29 cellular contexts compared by ENCODE assay signal in the genomic region with DNA sequence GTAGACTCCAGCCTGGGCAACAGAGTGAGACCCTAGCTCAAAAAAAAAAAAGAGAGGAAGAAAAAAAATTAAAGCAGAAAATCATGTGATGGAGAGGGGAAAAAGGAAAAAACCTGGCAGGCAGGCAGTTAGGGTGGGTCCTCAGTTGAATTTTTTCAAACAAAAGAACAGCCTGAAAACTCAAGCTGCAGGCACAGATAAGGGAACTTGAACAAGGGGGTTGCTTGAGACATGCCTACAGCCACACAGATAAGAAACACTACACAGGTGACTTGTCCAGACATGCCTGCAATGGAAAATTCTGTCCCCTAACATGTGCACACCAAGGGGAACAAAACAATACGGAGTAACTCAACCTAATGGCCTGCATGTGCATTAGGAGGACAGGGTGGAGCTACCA. TPM values are rescaled to one million over a fixed set of nuclear protein-coding genes. Genes with fewer than 3 reads are reported as not detected.
DNase-seq lines count a peak whose midpoint lies in the region; ATAC-seq, FAIRE-seq and TF ChIP-seq lines count a peak whose summit lies in the region.
"Had no signal": no experiment of that assay in that cellular context is flagged by ENCODE, and none has a peak within 500 bp of the region (broad histone marks: within the 10 kb centered on the region; RNA-seq: fewer than 3 reads in every experiment).

No MANE protein-coding gene starts in this region.

- CTCF ChIA-PET in A549 (lab: Yijun Ruan, JAX) = interaction anchor here (0.6 to 1.7 kb wide), 7 partner anchors 9 to 412 kb away, joined by 3 to 6 read pairs (median 3); no protein-coding TSS in a partner anchor
- CTCF ChIA-PET in HEK293 (lab: Yijun Ruan, JAX) = interaction anchor here (0.5 to 0.9 kb wide), 2 partner anchors 10 to 419 kb away, joined by 3 read pairs; no protein-coding TSS in a partner anchor
- CTCF ChIA-PET in K562 (lab: Yijun Ruan, JAX; ENCODE audit: low intra/inter-chr PET ratio) = no interaction called here

- peaks cover 4% of the 10 kb centered on the region for H3K4me1 Mint-ChIP-seq in chondrocyte (ENCODE audit: low read depth)
- H3K4me1 Mint-ChIP-seq in activated T-cell treated with anti-CD3 and anti-CD28 coated beads, Interleukin-2, amount 50 U/mL, for 72 hours (ENCODE audit: low read depth) = no peaks in the 10 kb centered on the region
- H3K4me1 Mint-ChIP-seq: CD14-positive monocyte; CD8-positive, alpha-beta memory T cell had no signal

- no peak overlapping the region for H2BK5ac ChIP-seq in neuronal stem cell (ENCODE audit: low read length)

- H3K27me3 ChIP-seq in K562 (ENCODE audit: control insufficient read depth in 2 of 2, insufficient read depth in 2 of 2, low read length in 2 of 2) (no peaks in the 10 kb centered on the region), neuronal stem cell (ENCODE audit: control insufficient read depth in 3 of 3, insufficient read depth in 3 of 3, low read depth in 1 of 3, low read length in 3 of 3) (no peaks in the 10 kb centered on the region)
- H3K27me3 ChIP-seq: BE2C, SJCRH30 had no signal

- H3K9ac ChIP-seq in K562 (ENCODE audit: insufficient read depth in 1 of 2, low read depth in 2 of 2, low read length in 2 of 2) (no peak overlapping the region), neuronal stem cell (ENCODE audit: low read depth, low read length, poor library complexity) (no peak overlapping the region)

- H2AK5ac ChIP-seq in neuronal stem cell (ENCODE audit: low read depth, low read length) = no peak overlapping the region

- no peak for TF ChIP-seq RAD21 in A549 (conservative IDR thresholded peaks at IDR 0.05 in 1 of 2, IDR thresholded peaks at IDR 0.05 in 1 of 2)
- TF ChIP-seq RAD21 in K562 (CRISPR knock-in tag; conservative IDR thresholded peaks at IDR 0.05 in 1 of 2, IDR thresholded peaks at IDR 0.05 in 1 of 2) = no peak

- H2BK120ac ChIP-seq in neuronal stem cell (ENCODE audit: low read depth, low read length) = no peak overlapping the region

- DNase-seq in A549 (ENCODE audit: low read depth in 1 of 2, low spot score in 1 of 2) (no peak), K562 (ENCODE audit: extremely low read depth in 1 of 4, low spot score in 3 of 4) (peak; percentile 42 to 56 (median 53)), erythroblast (lab: John Stamatoyannopoulos, UW) (peak; percentile 6 to 50), mucosa of gallbladder (ENCODE audit: low spot score) (no peak), chondrocyte (ENCODE audit: low spot score) (no peak), neuronal stem cell (ENCODE audit: low spot score) (no peak)
- no peak for DNase-seq in activated T-cell treated with anti-CD3 and anti-CD28 coated beads, Interleukin-2, amount 50 U/mL, for 72 hours
- DNase-seq: BE2C; CD8-positive, alpha-beta memory T cell; DMS79 treated with DMSO at 0.1 percent for 48 hours; GF-D8; H7; Kasumi-1; MV-4-11; NCI-H1105; NCI-H1436 treated with DMSO at 0.1 percent for 48 hours; NCI-H187 treated with DMSO at 0.1 percent for 48 hours; NCI-H446; NCI-H524 treated with DMSO at 0.1 percent for 48 hours; NCI-H82; NK-92 treated with Interleukin-12 subunit alpha and Interleukin-12 subunit beta, amount 100 ng/mL, for 24 hours; PC-9; SJCRH30 had no signal

- ATAC-seq in A549 (no peak), K562 (peak; percentile 36; the same call in 2 of the 3 replicates)
- no peak for ATAC-seq in activated T-cell treated with anti-CD3 and anti-CD28 coated beads, Interleukin-2, amount 50 U/mL, for 72 hours (replicated peaks in 1 of 2)
- ATAC-seq: Right ventricle myocardium inferior, SK-N-SH treated with all-trans-retinoic acid at 6 μM for 48 hours had no signal

- in situ Hi-C loops in K562 (cut with MboI) = no loop called here

- H3K79me1 ChIP-seq in neuronal stem cell (ENCODE audit: low read depth, low read length) = no peaks in the 10 kb centered on the region

- BruUV-seq in K562 (replicated peaks; lab: Mats Ljungman, UMichigan) = no TSS peak

- H2AFZ ChIP-seq in K562 (ENCODE audit: low read depth, low read length) (no peak overlapping the region), neuronal stem cell (ENCODE audit: low read length) (no peak overlapping the region)
- H2AFZ ChIP-seq: PC-9 had no signal

- WGBS in A549 (ENCODE audit: missing lambda C conversion rate) = 65% methylated on average over 1 of the region's 1 CpG
- WGBS in K562 (ENCODE audit: insufficient coverage, low coverage, missing lambda C conversion rate) = 7% methylated on average over 1 of the region's 1 CpG
- no CpG with 5 or more reads among the region's 1 CpG for WGBS in neuronal stem cell (ENCODE audit: extremely low coverage in 2 of 2, insufficient read length in 2 of 2, insufficient replicate concordance in 1 of 2), 2 donors

- H4K20me1 ChIP-seq in K562 (replicated peaks; ENCODE audit: control insufficient read depth, insufficient read depth, low read length) = no peaks in the 10 kb centered on the region

- H3K79me2 ChIP-seq in K562 (ENCODE audit: control insufficient read depth, insufficient read depth, low read length) = no peaks in the 10 kb centered on the region

- H3K9me3 ChIP-seq in A549 (peaks cover 9% of the 10 kb centered on the region), HEK293 (ENCODE audit: control insufficient read depth, insufficient read depth, low read depth, low read length) (no peaks in the 10 kb centered on the region), K562 (replicated peaks; ENCODE audit: control insufficient read depth, insufficient read depth, low read depth, low read length) (peaks cover 20% of the 10 kb centered on the region), neuronal stem cell (replicated peaks in 1 of 2; ENCODE audit: control insufficient read depth in 2 of 2, insufficient read depth in 1 of 2, low read depth in 1 of 2, low read length in 2 of 2) (peaks cover 4 to 18% of the 10 kb centered on the region in 2 donors)
- H3K9me3 ChIP-seq: BE2C, SJCRH30 had no signal

- no peak overlapping the region for H3K27ac Mint-ChIP-seq in chondrocyte (ENCODE audit: unreplicated experiment)
- H3K27ac Mint-ChIP-seq in activated T-cell treated with anti-CD3 and anti-CD28 coated beads, Interleukin-2, amount 50 U/mL, for 72 hours = no peak overlapping the region
- H3K27ac Mint-ChIP-seq: CD8-positive, alpha-beta memory T cell had no signal

- TF ChIP-seq POLR2A in A549 (IDR thresholded peaks at IDR 0.05; ENCODE audit: low read length) (no peak), K562 (conservative IDR thresholded peaks at IDR 0.05) (no peak), erythroblast (IDR thresholded peaks at IDR 0.05; ENCODE audit: low read length) (no peak)

- no peaks in the 10 kb centered on the region for H3K36me3 Mint-ChIP-seq in chondrocyte (ENCODE audit: low read depth)
- peaks cover 0 to 5% of the 10 kb centered on the region in 2 donors for H3K36me3 Mint-ChIP-seq in activated T-cell treated with anti-CD3 and anti-CD28 coated beads, Interleukin-2, amount 50 U/mL, for 72 hours (ENCODE audit: insufficient read depth in 2 of 2)

- no peak overlapping the region for H3K18ac ChIP-seq in neuronal stem cell (ENCODE audit: low read length)

- H3K4me3 ChIP-seq in A549 = no peak overlapping the region
- H3K4me3 ChIP-seq in HEK293 (ENCODE audit: low read depth, low read length) = no peak overlapping the region
- H3K4me3 ChIP-seq in K562 = no peak overlapping the region
- no peak overlapping the region for H3K4me3 ChIP-seq in neuronal stem cell (ENCODE audit: low read length in 2 of 2)
- H3K4me3 ChIP-seq: PC-9, SJCRH30 had no signal

- no peaks in the 10 kb centered on the region for H3K9me1 ChIP-seq in K562 (ENCODE audit: control insufficient read depth, insufficient read depth, low read length)

- H3K4me2 ChIP-seq in A549 (no peak overlapping the region), K562 (ENCODE audit: insufficient read depth, low read length) (no peak overlapping the region), neuronal stem cell (ENCODE audit: insufficient read depth, low read length, poor library complexity, severe bottlenecking) (no peak overlapping the region)
- H3K4me2 ChIP-seq: PC-9 had no signal

- no peaks in the 10 kb centered on the region for H3K4me1 ChIP-seq in A549
- no peaks in the 10 kb centered on the region for H3K4me1 ChIP-seq in HEK293 (ENCODE audit: control insufficient read depth, insufficient read depth, low read length)
- peaks cover 0 to 15% of the 10 kb centered on the region in 2 experiments; a peak in 3 of 5 replicates for H3K4me1 ChIP-seq in K562 (replicated peaks in 1 of 2; ENCODE audit: control insufficient read depth in 2 of 2, insufficient read depth in 2 of 2, low read length in 2 of 2)
- no peaks in the 10 kb centered on the region for H3K4me1 ChIP-seq in neuronal stem cell (ENCODE audit: control insufficient read depth in 2 of 2, insufficient read depth in 1 of 2, low read depth in 1 of 2, low read length in 2 of 2)
- H3K4me1 ChIP-seq: BE2C, SJCRH30 had no signal

- POLR2A ChIA-PET in A549 (lab: Yijun Ruan, JAX) (no interaction called here), HEK293 (lab: Yijun Ruan, JAX) (no interaction called here), K562 (lab: Yijun Ruan, JAX) (interaction anchor here (0.6 to 1.6 kb wide), 3 partner anchors 9 to 302 kb away, joined by 3 to 6 read pairs (median 4); no protein-coding TSS in a partner anchor)

- H2BK15ac ChIP-seq in neuronal stem cell (ENCODE audit: low read length) = no peak overlapping the region

- no peak for TF ChIP-seq CTCF in A549 (IDR thresholded peaks at IDR 0.05)
- no peak for TF ChIP-seq CTCF in HEK293 (tag by site-specific recombination; IDR thresholded peaks at IDR 0.05)
- no peak for TF ChIP-seq CTCF in K562 (IDR thresholded peaks at IDR 0.05 in 2 of 3, conservative IDR thresholded peaks at IDR 0.05 in 1 of 3; ENCODE audit: insufficient read depth in 2 of 3, low read depth in 1 of 3, low read length in 3 of 3)
- TF ChIP-seq CTCF in chondrocyte (IDR thresholded peaks at IDR 0.05) = no peak

- no peak overlapping the region for H3K27ac ChIP-seq in A549
- H3K27ac ChIP-seq in HEK293 (ENCODE audit: extremely low read depth, low read depth, low read length) = no peak overlapping the region
- no peak overlapping the region for H3K27ac ChIP-seq in K562 (ENCODE audit: extremely low read depth, low read depth, low read length)
- H3K27ac ChIP-seq in neuronal stem cell (replicated peaks; ENCODE audit: low read length) = no peak overlapping the region
- H3K27ac ChIP-seq: PC-9, SJCRH30 had no signal

- no peak overlapping the region for H4K8ac ChIP-seq in neuronal stem cell (ENCODE audit: low read depth, low read length)

- no peak overlapping the region for H3K4me3 Mint-ChIP-seq in chondrocyte (ENCODE audit: unreplicated experiment)
- no peak overlapping the region for H3K4me3 Mint-ChIP-seq in activated T-cell treated with anti-CD3 and anti-CD28 coated beads, Interleukin-2, amount 50 U/mL, for 72 hours
- H3K4me3 Mint-ChIP-seq: CD14-positive monocyte; CD8-positive, alpha-beta memory T cell had no signal

- intact Hi-C loops in K562 (cut with micrococcal nuclease) = no loop called here

- H3K14ac ChIP-seq in neuronal stem cell (ENCODE audit: low read length) = no peak overlapping the region

- H3K36me3 ChIP-seq in HEK293 (ENCODE audit: control insufficient read depth in 2 of 2, insufficient read depth in 1 of 2, low read length in 2 of 2) (no peaks in the 10 kb centered on the region), K562 (ENCODE audit: control insufficient read depth, insufficient read depth, low read length) (no peaks in the 10 kb centered on the region), neuronal stem cell (replicated peaks in 1 of 2; ENCODE audit: control insufficient read depth in 2 of 2, insufficient read depth in 2 of 2, low read length in 2 of 2) (no peaks in the 10 kb centered on the region)
- H3K36me3 ChIP-seq: BE2C, SJCRH30 had no signal

- TF ChIP-seq EP300 in A549 (IDR thresholded peaks at IDR 0.05) (no peak), K562 (IDR thresholded peaks at IDR 0.05; ENCODE audit: low read length) (peak; percentile 61; the same call in 1 of the 2 replicates)

- H3K4ac ChIP-seq in neuronal stem cell (ENCODE audit: low read length) = no peak overlapping the region

- H3K9me3 Mint-ChIP-seq in chondrocyte (ENCODE audit: low read depth) = no peaks in the 10 kb centered on the region
- H3K9me3 Mint-ChIP-seq in activated T-cell treated with anti-CD3 and anti-CD28 coated beads, Interleukin-2, amount 50 U/mL, for 72 hours = peaks cover 0 to 5% of the 10 kb centered on the region in 2 donors

- H3K27me3 Mint-ChIP-seq in chondrocyte (ENCODE audit: low read depth) = no peaks in the 10 kb centered on the region
- no peaks in the 10 kb centered on the region for H3K27me3 Mint-ChIP-seq in activated T-cell treated with anti-CD3 and anti-CD28 coated beads, Interleukin-2, amount 50 U/mL, for 72 hours (ENCODE audit: low read depth)
- H3K27me3 Mint-ChIP-seq: CD8-positive, alpha-beta memory T cell had no signal

- H2BK12ac ChIP-seq in neuronal stem cell (ENCODE audit: low read length) = no peak overlapping the region

- FAIRE-seq in A549 (lab: Jason Lieb, UNC) (no peak), K562 (lab: Jason Lieb, UNC) (no peak)
- FAIRE-seq: GM12891, GM19239 had no signal

- H3K23ac ChIP-seq in neuronal stem cell (ENCODE audit: low read depth, low read length, poor library complexity) = no peak overlapping the region

- H4K91ac ChIP-seq in neuronal stem cell (ENCODE audit: low read depth, low read length, poor library complexity) = no peak overlapping the region

RNA-seq across cellular contexts. Expression of a gene that starts 19.2 kb away (rescaled TPM):
- polyA plus RNA-seq in A549 (2011; rRNA removed) (773 and 848 TPM in 2 replicates), A549 (2017; fragmentation: RNase III; extraction: RNeasy Plus Mini Kit Qiagen cat#74134 plus additional on column Dnase treatment) (830 to 987 TPM (median 875 TPM) in 3 replicates), K562 (2011; rRNA removed) (300 and 518 TPM in 2 replicates), K562 (2014; fragmentation: Illumina TruSeq; extraction: Trizol) (458 and 481 TPM in 2 replicates), K562 (2014; fragmentation: Nextera tagmentation; extraction: Ambion mirVana) (100 to 1,000 TPM in 1 of 2 experiments, 10 to 100 TPM in 1; 86.0 to 123 TPM), K562 (2014; rRNA removed) (275 and 383 TPM in 2 replicates)
- 842 and 1,013 TPM in 2 replicates for polyA plus RNA-seq in A549 (2012; cell fraction: cytosol; rRNA removed)
- 1,036 and 2,636 TPM in 2 replicates for polyA plus RNA-seq in A549 (2012; cell fraction: nucleus; rRNA removed)
- 792 and 808 TPM in 2 replicates for polyA minus RNA-seq in A549 (2011; rRNA and poly(A)+ RNA removed)
- total RNA-seq in K562 (2011; cell fraction: chromatin; rRNA removed; ENCODE audit: low replicate concordance) = 119 and 160 TPM in 2 replicates
- total RNA-seq in K562 (2011; cell fraction: nucleolus; rRNA removed) = 119 and 169 TPM in 2 replicates
- 116 and 178 TPM in 2 replicates for total RNA-seq in K562 (2011; cell fraction: nucleoplasm; rRNA removed)
- total RNA-seq in K562 (2014; rRNA removed) (604 and 655 TPM in 2 replicates), K562 (2014; rRNA removed; fragmentation: Illumina TruSeq; extraction: Trizol) (264 and 301 TPM in 2 replicates), K562 (2015; rRNA removed; fragmentation: Illumina TruSeq; extraction: Trizol) (441 and 490 TPM in 2 replicates), K562 (2021) (571 and 621 TPM in 2 replicates), mucosa of gallbladder (477 TPM), chondrocyte (2,627 to 4,580 TPM (median 4,556 TPM) in 3 replicates)
- 296 and 577 TPM in 2 replicates for polyA plus RNA-seq in K562 (2011; cell fraction: cytosol; rRNA removed)
- 267 and 332 TPM in 2 replicates for polyA plus RNA-seq in K562 (2011; cell fraction: nucleus; rRNA removed)
- polyA plus RNA-seq in K562 (2012) = 869 and 1,478 TPM in 2 replicates
- polyA minus RNA-seq in K562 (2011; rRNA and poly(A)+ RNA removed) = 448 and 611 TPM in 2 replicates
- polyA minus RNA-seq in K562 (2011; cell fraction: cytosol; rRNA and poly(A)+ RNA removed) = 361 and 458 TPM in 2 replicates
- polyA minus RNA-seq in K562 (2011; cell fraction: nucleus; rRNA and poly(A)+ RNA removed) = 168 and 199 TPM in 2 replicates
- total RNA-seq in activated T-cell treated with anti-CD3 and anti-CD28 coated beads, Interleukin-2, amount 50 U/mL, for 72 hours = 100 to 1,000 TPM; 211 to 545 TPM
- 689 TPM for polyA plus RNA-seq in neuronal stem cell (2013, experiment 1 of 2)
- polyA plus RNA-seq in neuronal stem cell (2013, experiment 2 of 2) = 669 TPM

RNA-seq across cellular contexts. Expression of a gene that starts 45.7 kb away (rescaled TPM):
- polyA plus RNA-seq in A549 (2011; rRNA removed) = 5.7 and 7.4 TPM in 2 replicates
- 1.8 and 1.9 TPM in 2 replicates for polyA plus RNA-seq in A549 (2012; cell fraction: cytosol; rRNA removed)
- polyA plus RNA-seq in A549 (2012; cell fraction: nucleus; rRNA removed) = 1.0 and 1.1 TPM in 2 replicates
- 2.4 to 3.4 TPM (median 3.3 TPM) in 3 replicates for polyA plus RNA-seq in A549 (2017; fragmentation: RNase III; extraction: RNeasy Plus Mini Kit Qiagen cat#74134 plus additional on column Dnase treatment)
- polyA minus RNA-seq in A549 (2011; rRNA and poly(A)+ RNA removed) = 4.6 and 5.1 TPM in 2 replicates
- 5.7 and 18.9 TPM in 2 replicates for total RNA-seq in K562 (2011; cell fraction: chromatin; rRNA removed; ENCODE audit: low replicate concordance)
- 2.3 and 4.5 TPM in 2 replicates for total RNA-seq in K562 (2011; cell fraction: nucleolus; rRNA removed)
- total RNA-seq in K562 (2011; cell fraction: nucleoplasm; rRNA removed) = 10.6 and 14.4 TPM in 2 replicates
- 5.6 and 6.9 TPM in 2 replicates for total RNA-seq in K562 (2014; rRNA removed)
- 10.5 and 10.7 TPM in 2 replicates for total RNA-seq in K562 (2014; rRNA removed; fragmentation: Illumina TruSeq; extraction: Trizol)
- 5.6 and 7.0 TPM in 2 replicates for total RNA-seq in K562 (2015; rRNA removed; fragmentation: Illumina TruSeq; extraction: Trizol)
- 9.1 and 10.2 TPM in 2 replicates for total RNA-seq in K562 (2021)
- 6.9 and 12.6 TPM in 2 replicates for polyA plus RNA-seq in K562 (2011; rRNA removed)
- 1.8 and 2.4 TPM in 2 replicates for polyA plus RNA-seq in K562 (2011; cell fraction: cytosol; rRNA removed)
- polyA plus RNA-seq in K562 (2011; cell fraction: nucleus; rRNA removed) = 5.4 and 6.7 TPM in 2 replicates
- 4.1 and 6.4 TPM in 2 replicates for polyA plus RNA-seq in K562 (2012)
- polyA plus RNA-seq in K562 (2014; fragmentation: Illumina TruSeq; extraction: Trizol) = 6.5 and 9.6 TPM in 2 replicates
- polyA plus RNA-seq in K562 (2014; fragmentation: Nextera tagmentation; extraction: Ambion mirVana) = 1 to 10 TPM; 8.7 to 9.3 TPM
- polyA plus RNA-seq in K562 (2014; rRNA removed) = 5.4 and 6.2 TPM in 2 replicates
- polyA minus RNA-seq in K562 (2011; rRNA and poly(A)+ RNA removed) = 10.9 and 12.3 TPM in 2 replicates
- 4.1 and 7.2 TPM in 2 replicates for polyA minus RNA-seq in K562 (2011; cell fraction: cytosol; rRNA and poly(A)+ RNA removed)
- 7.5 and 12.0 TPM in 2 replicates for polyA minus RNA-seq in K562 (2011; cell fraction: nucleus; rRNA and poly(A)+ RNA removed)
- 6.0 TPM for total RNA-seq in mucosa of gallbladder
- total RNA-seq in chondrocyte = 3.1 to 6.4 TPM (median 4.7 TPM) in 3 replicates
- 1 to 10 TPM; 5.5 to 8.7 TPM for total RNA-seq in activated T-cell treated with anti-CD3 and anti-CD28 coated beads, Interleukin-2, amount 50 U/mL, for 72 hours
- 14.4 TPM for polyA plus RNA-seq in neuronal stem cell (2013, experiment 1 of 2)
- polyA plus RNA-seq in neuronal stem cell (2013, experiment 2 of 2) = 14.9 TPM

Comparison
In these comparisons a context has a peak if more than half of its experiments do, and no peak if none do; other contexts are left out.
1. DNase-seq: peak in K562 (4 of 4) and erythroblast (2 of 2); none in A549 (0 of 2), mucosa of gallbladder (single experiment), chondrocyte (single experiment), activated T-cell treated with anti-CD3 and anti-CD28 coated beads, Interleukin-2, amount 50 U/mL, for 72 hours (0 of 2) and neuronal stem cell (single experiment).